13 cellular contexts compared by ENCODE assay signal in genomic region chr10:72846225-72846624, GRCh38. TPM values are rescaled to one million over a fixed set of nuclear protein-coding genes. Genes with fewer than 3 reads are reported as not detected.
DNase-seq lines count a peak whose midpoint lies in the region; ATAC-seq and TF ChIP-seq lines count a peak whose summit lies in the region.
"Had no signal": no experiment of that assay in that cellular context is flagged by ENCODE, and none has a peak within 500 bp of the region (broad histone marks: within the 10 kb centered on the region; RNA-seq: fewer than 3 reads in every experiment).

No MANE protein-coding gene starts in this region.

- DNase-seq in AG09309 (ENCODE audit: low read depth) = peak; percentile 31
- peak; percentile 76 for DNase-seq in HPDE6-E6E7 (ENCODE audit: extremely low spot score)
- DNase-seq in head of caudate nucleus = peak in 25 of 42 donors; percentile 1 to 58 (median 26)
- DNase-seq: anterior cingulate cortex, left ventricle myocardium superior, NCI-H446 treated with DMSO at 0.1 percent for 48 hours had no signal

- H3K27me3 Mint-ChIP-seq in activated T-helper 17 cell treated with anti-CD3 and anti-CD28 coated beads, Interleukin-2, amount 50 U/mL, for 72 hours = no peaks in the 10 kb centered on the region
- H3K27me3 Mint-ChIP-seq: progenitor cell of endocrine pancreas had no signal

- H3K4me3 Mint-ChIP-seq in activated T-helper 17 cell treated with anti-CD3 and anti-CD28 coated beads, Interleukin-2, amount 50 U/mL, for 72 hours = no peak overlapping the region

- H3K27ac Mint-ChIP-seq in activated T-helper 17 cell treated with anti-CD3 and anti-CD28 coated beads, Interleukin-2, amount 50 U/mL, for 72 hours = no peak overlapping the region
- H3K27ac Mint-ChIP-seq: progenitor cell of endocrine pancreas had no signal

- no peak overlapping the region for H3K4me3 ChIP-seq in AG09309 (ENCODE audit: control insufficient read depth, low read depth, low read length)
- H3K4me3 ChIP-seq: esophagus muscularis mucosa had no signal

- ATAC-seq in activated T-helper 17 cell treated with anti-CD3 and anti-CD28 coated beads, Interleukin-2, amount 50 U/mL, for 72 hours (replicated peaks) = peak; percentile 93
- ATAC-seq in GM18858 (IDR thresholded peaks at IDR 0.05; ENCODE audit: unreplicated experiment) (no peak), HG02938 (IDR thresholded peaks at IDR 0.05; ENCODE audit: unreplicated experiment) (no peak), HG03196 (IDR thresholded peaks at IDR 0.05; ENCODE audit: unreplicated experiment) (no peak), GM18520 (IDR thresholded peaks at IDR 0.05; ENCODE audit: unreplicated experiment) (no peak)
- ATAC-seq: left ventricle myocardium superior had no signal

- H3K9me3 Mint-ChIP-seq in activated T-helper 17 cell treated with anti-CD3 and anti-CD28 coated beads, Interleukin-2, amount 50 U/mL, for 72 hours = no peaks in the 10 kb centered on the region

- H3K4me1 Mint-ChIP-seq in activated T-helper 17 cell treated with anti-CD3 and anti-CD28 coated beads, Interleukin-2, amount 50 U/mL, for 72 hours = no peaks in the 10 kb centered on the region

- intact Hi-C loops in head of caudate nucleus (cut with DNase I) = no loop called here

- no peaks in the 10 kb centered on the region for H3K36me3 Mint-ChIP-seq in activated T-helper 17 cell treated with anti-CD3 and anti-CD28 coated beads, Interleukin-2, amount 50 U/mL, for 72 hours (ENCODE audit: low read depth)

- TF ChIP-seq CTCF in AG09309 (IDR thresholded peaks at IDR 0.05; ENCODE audit: control insufficient read depth, insufficient read depth, low read depth, low read length, missing control alignments) = no peak

RNA-seq across cellular contexts. Expression of gene OIT3, which starts 47.3 kb away (rescaled TPM):
- not detected for total RNA-seq in activated T-helper 17 cell treated with anti-CD3 and anti-CD28 coated beads, Interleukin-2, amount 50 U/mL, for 72 hours
- total RNA-seq: esophagus muscularis mucosa, left ventricle myocardium superior had no signal

Comparison
In these comparisons a context has a peak if more than half of its experiments do, and no peak if none do; other contexts are left out.
1. DNase-seq: peak in every context shown above with its lines; median percentile 76 in HPDE6-E6E7; 31 in AG09309; 26 in head of caudate nucleus.